23 cellular contexts compared by ENCODE assay signal in genomic region chr2:124880995-124881394, GRCh38.
DNase-seq lines count a peak whose midpoint lies in the region; ATAC-seq, FAIRE-seq and TF ChIP-seq lines count a peak whose summit lies in the region.
"Had no signal": no experiment of that assay in that cellular context is flagged by ENCODE, and none has a peak within 500 bp of the region (broad histone marks: within the 10 kb centered on the region; RNA-seq: fewer than 3 reads in every experiment).

No MANE protein-coding gene starts in this region.

- TF ChIP-seq EP300 in H1 (IDR thresholded peaks at IDR 0.05; ENCODE audit: borderline replicate concordance in 1 of 2, low read depth in 2 of 2, low read length in 2 of 2): no peak

- no peaks in the 10 kb centered on the region for H3K9me3 ChIP-seq in cardiac muscle cell (ENCODE audit: low read depth)
- no peaks in the 10 kb centered on the region for H3K9me3 ChIP-seq in heart right ventricle
- 0 out of 4 replicates have a peak, but pooled peaks cover 0 to 3% of the 10 kb centered on the region in 2 experiments for H3K9me3 ChIP-seq in H1 (ENCODE audit: insufficient read depth in 2 of 2, low read depth in 1 of 2, low read length in 1 of 2)
- no peaks in the 10 kb centered on the region for H3K9me3 ChIP-seq in testis
- H3K9me3 ChIP-seq: BLaER1, Caco-2, HAP-1 had no signal

- H3K9me3 Mint-ChIP-seq in activated T-helper 17 cell treated with anti-CD3 and anti-CD28 coated beads, Interleukin-2, amount 50 U/mL, for 72 hours: peaks cover 30% of the 10 kb centered on the region

- H3K27me3 Mint-ChIP-seq in activated T-helper 17 cell treated with anti-CD3 and anti-CD28 coated beads, Interleukin-2, amount 50 U/mL, for 72 hours: no peaks in the 10 kb centered on the region
- H3K27me3 Mint-ChIP-seq: B cell; CD4-positive, CD25-positive, alpha-beta regulatory T cell had no signal

- H3K79me1 ChIP-seq in H1 (ENCODE audit: low read depth, low read length): no peaks in the 10 kb centered on the region
- no peaks in the 10 kb centered on the region for H3K79me1 ChIP-seq in mesendoderm (ENCODE audit: low read length)

- H3K23ac ChIP-seq in H1 (ENCODE audit: insufficient read length) (no peak overlapping the region), mesendoderm (ENCODE audit: low read length) (no peak overlapping the region)

- no peak for FAIRE-seq in H1 (lab: Jason Lieb, UNC)
- FAIRE-seq: A204.1, G401.6, GM12878, GM19239 had no signal

- H3K27me3 ChIP-seq in cardiac muscle cell: no peaks in the 10 kb centered on the region
- H3K27me3 ChIP-seq in heart right ventricle: no peaks in the 10 kb centered on the region
- H3K27me3 ChIP-seq in H1 (replicated peaks in 1 of 4; ENCODE audit: control insufficient read depth in 3 of 4, extremely low read depth in 1 of 4, insufficient read depth in 3 of 4, low read length in 3 of 4): no peaks in the 10 kb centered on the region
- no peaks in the 10 kb centered on the region for H3K27me3 ChIP-seq in mesendoderm (ENCODE audit: insufficient read depth, low read length, poor library complexity)
- H3K27me3 ChIP-seq in testis: no peaks in the 10 kb centered on the region
- H3K27me3 ChIP-seq: BLaER1 had no signal

- no peak overlapping the region for H2AK5ac ChIP-seq in H1 (ENCODE audit: low read depth, low read length)
- H2AK5ac ChIP-seq in mesendoderm (ENCODE audit: low read length): no peak overlapping the region

- no peak overlapping the region for H2BK20ac ChIP-seq in H1 (ENCODE audit: low read length)

- no peaks in the 10 kb centered on the region; the same call in 1 of the 2 replicates for H3K23me2 ChIP-seq in H1 (ENCODE audit: low read depth, low read length)

- no peak overlapping the region for H2BK12ac ChIP-seq in H1 (ENCODE audit: low read depth, low read length)

- CTCF ChIA-PET in H1 (lab: Charles Lee; ENCODE audit: partially characterized antibody): interaction anchor here (0.5 to 1.2 kb wide), 2 partner anchors 10 to 82 kb away, joined by 3 to 5 read pairs; no protein-coding TSS in a partner anchor

- H4K5ac ChIP-seq in H1 (ENCODE audit: insufficient read length, low read depth, low read length) (no peak overlapping the region), mesendoderm (ENCODE audit: low read length) (no peak overlapping the region)

- intact Hi-C loops in heart right ventricle (cut with DNase I) (no loop called here), testis (cut with DNase I; ENCODE audit: low total_unique reads) (no loop called here)

- no peak overlapping the region for H4K91ac ChIP-seq in H1 (replicated peaks; ENCODE audit: insufficient read length, low read length)

- TF ChIP-seq CTCF in cardiac muscle cell (IDR thresholded peaks at IDR 0.05; ENCODE audit: low read depth, low read length) (no peak), heart right ventricle (IDR thresholded peaks at IDR 0.05) (no peak), H1 (IDR thresholded peaks at IDR 0.05; ENCODE audit: control extremely low read depth in 1 of 3, insufficient read depth in 1 of 3, low read depth in 1 of 3, low read length in 3 of 3) (no peak), testis (IDR thresholded peaks at IDR 0.05) (no peak)

- H3K27ac Mint-ChIP-seq in activated T-helper 17 cell treated with anti-CD3 and anti-CD28 coated beads, Interleukin-2, amount 50 U/mL, for 72 hours: no peak overlapping the region
- H3K27ac Mint-ChIP-seq: B cell; CD4-positive, CD25-positive, alpha-beta regulatory T cell; CD8-positive, alpha-beta T cell; HFFc6 had no signal

- DNase-seq in cardiac muscle cell (ENCODE audit: low read depth in 1 of 2, low spot score in 1 of 2) (peak in 1 of 2 donors; percentile 60), heart right ventricle (no peak), H1 (ENCODE audit: low read depth in 1 of 2, low spot score in 2 of 2) (no peak), mesendoderm (peak; percentile 14), testis (peak; percentile 33), GM03348 (ENCODE audit: low spot score) (no peak)
- no peak for DNase-seq in stimulated activated naive CD4-positive, alpha-beta T cell treated with Interleukin-2 at 50 U/mL for 16 hours (lab: John Stamatoyannopoulos, UW)
- DNase-seq: Caco-2; CD4-positive, CD25-positive, alpha-beta regulatory T cell; CD8-positive, alpha-beta T cell; DMS153; DND-41; HFFc6 had no signal

- no peak overlapping the region for H2BK120ac ChIP-seq in H1 (replicated peaks; ENCODE audit: low read depth, low read length)
- H2BK120ac ChIP-seq in mesendoderm (ENCODE audit: low read depth, low read length): no peak overlapping the region

- no peak overlapping the region for H3K4me3 Mint-ChIP-seq in activated T-helper 17 cell treated with anti-CD3 and anti-CD28 coated beads, Interleukin-2, amount 50 U/mL, for 72 hours
- H3K4me3 Mint-ChIP-seq: B cell; CD4-positive, CD25-positive, alpha-beta regulatory T cell; CD8-positive, alpha-beta T cell; HFFc6 had no signal

- H3K36me3 ChIP-seq in cardiac muscle cell (no peaks in the 10 kb centered on the region), heart right ventricle (no peaks in the 10 kb centered on the region), H1 (ENCODE audit: control insufficient read depth in 2 of 4, insufficient read depth in 4 of 4, low read length in 3 of 4) (no peaks in the 10 kb centered on the region), mesendoderm (ENCODE audit: control insufficient read depth, insufficient read depth, low read length) (no peaks in the 10 kb centered on the region), testis (ENCODE audit: low read depth, missing control alignments) (no peaks in the 10 kb centered on the region)
- H3K36me3 ChIP-seq: BLaER1, HAP-1 had no signal

- H3K4me3 ChIP-seq in cardiac muscle cell (no peak overlapping the region), heart right ventricle (no peak overlapping the region), H1 (ENCODE audit: extremely low read depth in 1 of 4, insufficient read depth in 2 of 4, low read depth in 3 of 4, low read length in 4 of 4) (no peak overlapping the region), mesendoderm (ENCODE audit: low read length) (no peak overlapping the region), testis (no peak overlapping the region)
- H3K4me3 ChIP-seq: BLaER1, GM12878, HAP-1 had no signal

- no peak for ATAC-seq in heart right ventricle
- ATAC-seq in activated T-helper 17 cell treated with anti-CD3 and anti-CD28 coated beads, Interleukin-2, amount 50 U/mL, for 72 hours (replicated peaks): no peak
- ATAC-seq: CD8-positive, alpha-beta T cell; GM12878 had no signal

- H3K14ac ChIP-seq in H1 (ENCODE audit: insufficient read length): no peak overlapping the region

- no peak overlapping the region for H2BK5ac ChIP-seq in H1 (ENCODE audit: low read depth, low read length)
- H2BK5ac ChIP-seq in mesendoderm (ENCODE audit: low read length): no peak overlapping the region

- H3K4me2 ChIP-seq in H1 (ENCODE audit: insufficient read depth in 1 of 2, low read depth in 2 of 2, low read length in 2 of 2): no peak overlapping the region; a peak in 1 of 4 replicates
- no peak overlapping the region for H3K4me2 ChIP-seq in mesendoderm (ENCODE audit: low read length)
- H3K4me2 ChIP-seq: BLaER1 had no signal

- H3K36me3 Mint-ChIP-seq in activated T-helper 17 cell treated with anti-CD3 and anti-CD28 coated beads, Interleukin-2, amount 50 U/mL, for 72 hours (ENCODE audit: low read depth): no peaks in the 10 kb centered on the region
- H3K36me3 Mint-ChIP-seq: CD4-positive, CD25-positive, alpha-beta regulatory T cell; CD8-positive, alpha-beta T cell had no signal

- 16 to 34% methylated on average over 2 of the region's 2 CpGs for WGBS in heart right ventricle, 2 donors
- 61% methylated on average over 2 of the region's 2 CpGs; no CpG with 5 or more reads in 1 of the 2 experiments for WGBS in H1 (ENCODE audit: extremely low coverage in 1 of 2, insufficient coverage in 1 of 2, insufficient read length in 1 of 2, insufficient replicate concordance in 2 of 2, low coverage in 1 of 2, low lambda C conversion rate in 2 of 2, missing lambda C conversion rate in 1 of 2), 2 experiments
- no CpG with 5 or more reads among the region's 2 CpGs for WGBS in mesendoderm (ENCODE audit: extremely low coverage, insufficient coverage, low lambda C conversion rate)
- 45 to 49% methylated on average over 2 of the region's 2 CpGs for WGBS in testis, 2 donors

- H3K9ac ChIP-seq in H1 (replicated peaks in 1 of 4; ENCODE audit: extremely low read depth in 1 of 4, low read depth in 3 of 4, low read length in 3 of 4) (no peak overlapping the region), mesendoderm (ENCODE audit: low read length) (no peak overlapping the region)
- H3K9ac ChIP-seq: BLaER1 had no signal

- TF ChIP-seq RAD21 in H1 (IDR thresholded peaks at IDR 0.05 in 1 of 2, conservative IDR thresholded peaks at IDR 0.05 in 1 of 2; ENCODE audit: low read depth in 2 of 2, low read length in 2 of 2): no peak

- H2AFZ ChIP-seq in H1 (ENCODE audit: low read length): peak overlapping the region; percentile 2; the same call in 1 of the 2 replicates

- H3K27ac ChIP-seq in cardiac muscle cell (peak overlapping the region; percentile 52), heart right ventricle (no peak overlapping the region), H1 (ENCODE audit: low read depth, low read length) (no peak overlapping the region), mesendoderm (ENCODE audit: low read depth, low read length) (no peak overlapping the region), testis (no peak overlapping the region)
- H3K27ac ChIP-seq: 22Rv1, BLaER1, C4-2B had no signal

- H3K4me1 ChIP-seq in cardiac muscle cell (ENCODE audit: low read depth) (peaks cover 26% of the 10 kb centered on the region), heart right ventricle (no peaks in the 10 kb centered on the region), H1 (replicated peaks in 1 of 4; ENCODE audit: control insufficient read depth in 3 of 4, insufficient read depth in 4 of 4, low read length in 3 of 4) (peaks cover 0 to 9% (median 0%) of the 10 kb centered on the region in 4 experiments; a peak in 1 of 7 replicates), mesendoderm (ENCODE audit: control insufficient read depth, low read depth, low read length) (no peaks in the 10 kb centered on the region), testis (no peaks in the 10 kb centered on the region)
- H3K4me1 ChIP-seq: BLaER1, Caco-2, HAP-1 had no signal

- H2BK15ac ChIP-seq in H1 (ENCODE audit: low read length) (no peak overlapping the region), mesendoderm (replicated peaks; ENCODE audit: low read depth) (no peak overlapping the region)

- POLR2A ChIA-PET in H1 (lab: Charles Lee; ENCODE audit: partially characterized antibody): no interaction called here

- H3K4me1 Mint-ChIP-seq in activated T-helper 17 cell treated with anti-CD3 and anti-CD28 coated beads, Interleukin-2, amount 50 U/mL, for 72 hours: no peaks in the 10 kb centered on the region
- H3K4me1 Mint-ChIP-seq: B cell; CD4-positive, CD25-positive, alpha-beta regulatory T cell had no signal

- no peak overlapping the region for H4K8ac ChIP-seq in H1 (ENCODE audit: extremely low read depth, insufficient read depth, low read length)
- no peak overlapping the region for H4K8ac ChIP-seq in mesendoderm (ENCODE audit: low read depth, low read length)

- no peak overlapping the region for H3K56ac ChIP-seq in H1 (replicated peaks; ENCODE audit: insufficient read length, low read depth, low read length)
- H3K56ac ChIP-seq in mesendoderm (ENCODE audit: low read length): no peak overlapping the region

- H3K18ac ChIP-seq in H1 (ENCODE audit: extremely low read depth, low read length) (no peak overlapping the region), mesendoderm (ENCODE audit: low read length) (no peak overlapping the region)

- H3K4ac ChIP-seq in H1 (replicated peaks; ENCODE audit: insufficient read length, low read depth, low read length) (no peak overlapping the region), mesendoderm (ENCODE audit: low read depth, low read length) (no peak overlapping the region)

- H3K79me2 ChIP-seq in H1 (ENCODE audit: control insufficient read depth in 1 of 2, insufficient read depth in 2 of 2, low read length in 2 of 2): no peaks in the 10 kb centered on the region
- H3K79me2 ChIP-seq in mesendoderm (ENCODE audit: control insufficient read depth, insufficient read depth, low read length): no peaks in the 10 kb centered on the region

- TF ChIP-seq POLR2A in H1 (IDR thresholded peaks at IDR 0.05; ENCODE audit: control extremely low read depth in 1 of 2, low read depth in 2 of 2, low read length in 2 of 2): no peak
- TF ChIP-seq POLR2A in testis (IDR thresholded peaks at IDR 0.05): no peak

- H4K20me1 ChIP-seq in H1 (replicated peaks in 1 of 2; ENCODE audit: control insufficient read depth in 1 of 2, insufficient read depth in 2 of 2, low read length in 2 of 2): no peaks in the 10 kb centered on the region
- H4K20me1 ChIP-seq: BLaER1 had no signal

Comparison
In these comparisons a context has a peak if more than half of its experiments do, and no peak if none do; other contexts are left out.
1. DNase-seq: peak in mesendoderm (single experiment) and testis (single experiment); none in heart right ventricle (0 of 2), H1 (0 of 2), stimulated activated naive CD4-positive, alpha-beta T cell treated with Interleukin-2 at 50 U/mL for 16 hours (single experiment) and GM03348 (single experiment).